In genomic region chr2:222671259-222672067, GRCh38 we compare ENCODE assay signal across 8 cellular contexts. TPM values are rescaled to one million over a fixed set of nuclear protein-coding genes. Genes with fewer than 3 reads are reported as not detected.
A peak's percentile ranks its signal among the peaks of the same experiment; 100 is the strongest.
DNase-seq lines count a peak whose midpoint lies in the region; ATAC-seq and TF ChIP-seq lines count a peak whose summit lies in the region.

Gene MOGAT1 (plus strand): TSS chr2:222671658. CDS start chr2:222671786, 128 bp downstream.

- peaks cover 0 to 24% (median 14%) of the 10 kb centered on the region in 6 donors for H3K4me1 ChIP-seq in spleen

- no peak for ATAC-seq in central memory CD8-positive, alpha-beta T cell (replicated peaks; ENCODE audit: extremely low read depth, poor library complexity, severe bottlenecking)
- no peak for ATAC-seq in HG02623 (IDR thresholded peaks at IDR 0.05; ENCODE audit: unreplicated experiment)

- peak; percentile 26 for DNase-seq in GM10248 (ENCODE audit: extremely low spot score)
- peak; percentile 57 for DNase-seq in NCI-H146 (lab: John Stamatoyannopoulos, UW)
- no peak for DNase-seq in central memory CD8-positive, alpha-beta T cell (ENCODE audit: low spot score in 2 of 2)
- peak; percentile 78 for DNase-seq in left kidney (ENCODE audit: low read depth, low spot score)
- DNase-seq in spleen, result peak; percentile 87
- DNase-seq in AML-193 (lab: John Stamatoyannopoulos, UW), result no peak
- no peak for DNase-seq in stimulated activated CD4-positive, alpha-beta T cell treated with anti-CD3 and anti-CD28 coated beads, Interleukin-2, amount 100 ng/mL, for 24 hours

- H3K9me3 Mint-ChIP-seq in central memory CD8-positive, alpha-beta T cell, result no peaks in the 10 kb centered on the region

- no peak within 1 kb of the TSS for H3K27ac Mint-ChIP-seq in central memory CD8-positive, alpha-beta T cell (ENCODE audit: low read depth)

- CTCF ChIA-PET in GM10248 (lab: Yijun Ruan, JAX), result interaction anchor here (1.8 to 2.6 kb wide), 3 partner anchors 10 to 38 kb away, joined by 4 to 12 read pairs (median 6); no protein-coding TSS in a partner anchor

- peak within 1 kb of the TSS in 1 of 8 donors; percentile 38 for H3K27ac ChIP-seq in spleen

- WGBS in spleen, 5 donors, result 3 to 8% (median 5%) methylated on average over 29 to 66 of the region's 66 CpGs

- H3K36me3 ChIP-seq in spleen, result no peaks in the 10 kb centered on the region

- peaks cover 1% of the 10 kb centered on the region for H3K36me3 Mint-ChIP-seq in central memory CD8-positive, alpha-beta T cell (ENCODE audit: insufficient read depth)

- no peaks in the 10 kb centered on the region for H3K9me3 ChIP-seq in spleen

- H3K4me3 ChIP-seq in spleen, result peak within 1 kb of the TSS; percentile 18 to 67 (median 36)

- POLR2A ChIA-PET in GM10248 (lab: Yijun Ruan, JAX), result no interaction called here

- peaks cover 10% of the 10 kb centered on the region for H3K4me1 Mint-ChIP-seq in central memory CD8-positive, alpha-beta T cell

- peaks cover 6 to 60% (median 15%) of the 10 kb centered on the region in 7 donors for H3K27me3 ChIP-seq in spleen (replicated peaks in 1 of 7)

- H3K27me3 Mint-ChIP-seq in central memory CD8-positive, alpha-beta T cell, result peaks cover 93% of the 10 kb centered on the region

- TF ChIP-seq POLR2A in spleen (IDR thresholded peaks at IDR 0.05), result no peak

- peak within 1 kb of the TSS; percentile 31 for H3K4me3 Mint-ChIP-seq in central memory CD8-positive, alpha-beta T cell

- intact Hi-C loops in spleen (cut with DNase I; ENCODE audit: low total_unique reads), result no loop called here

- TF ChIP-seq CTCF in GM10248 (IDR thresholded peaks at IDR 0.05; ENCODE audit: control extremely low read depth, extremely low read depth, low read depth, missing control alignments), result no peak
- TF ChIP-seq CTCF in spleen (IDR thresholded peaks at IDR 0.05 in 8 of 11, conservative IDR thresholded peaks at IDR 0.05 in 3 of 11), result no peak

RNA-seq across cellular contexts. Expression of gene MOGAT1, which starts in this region (rescaled TPM):
- not detected for total RNA-seq in spleen
- polyA plus RNA-seq in spleen, result under 1 TPM in 1 of 3 donors, not detected in 2; 0.06 TPM

Comparison
In these comparisons a context has a peak if more than half of its experiments do, and no peak if none do; other contexts are left out.
1. Peak in DNase-seq and H3K4me3 ChIP-seq in spleen; RNA of the gene not detected or under 1 TPM.
2. DNase-seq: peak in GM10248 (single experiment), NCI-H146 (single experiment) and left kidney (single experiment); none in central memory CD8-positive, alpha-beta T cell (0 of 2), AML-193 (0 of 2) and stimulated activated CD4-positive, alpha-beta T cell treated with anti-CD3 and anti-CD28 coated beads, Interleukin-2, amount 100 ng/mL, for 24 hours (0 of 2).